Comparison of ENCODE assay signal across 19 cellular contexts in the genomic region with DNA sequence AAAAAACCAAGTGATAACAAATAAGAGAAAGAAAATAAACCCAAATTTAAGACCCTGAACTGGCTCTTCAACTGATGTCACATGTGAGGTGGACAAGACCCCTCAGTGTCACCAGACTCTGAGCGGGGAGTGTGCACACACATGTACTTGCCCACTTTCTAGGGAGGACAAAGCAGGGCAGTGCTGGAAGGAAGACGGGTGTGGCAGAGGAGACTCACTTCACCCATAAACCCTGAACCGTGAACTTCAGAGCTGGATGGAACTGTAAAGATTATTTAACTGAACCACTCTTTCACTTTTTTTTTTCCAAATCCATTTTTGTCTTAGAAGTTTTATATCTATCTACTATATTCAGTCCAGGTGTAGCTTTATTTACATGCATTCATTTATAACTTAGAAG. TPM values are rescaled to one million over a fixed set of nuclear protein-coding genes. Genes with fewer than 3 reads are reported as not detected.
DNase-seq lines count a peak whose midpoint lies in the region; ATAC-seq and TF ChIP-seq lines count a peak whose summit lies in the region.
"Had no signal": no experiment of that assay in that cellular context is flagged by ENCODE, and none has a peak within 500 bp of the region (broad histone marks: within the 10 kb centered on the region; RNA-seq: fewer than 3 reads in every experiment).

No MANE protein-coding gene starts in this region.

- peak; percentile 82 for ATAC-seq in mucosa of descending colon
- no peak for ATAC-seq in GM19397 (IDR thresholded peaks at IDR 0.05; ENCODE audit: unreplicated experiment)
- ATAC-seq in HG03175 (IDR thresholded peaks at IDR 0.05; ENCODE audit: unreplicated experiment): no peak
- ATAC-seq: A549; CD8-positive, alpha-beta T cell had no signal

- peaks cover 0 to 20% (median 16%) of the 10 kb centered on the region in 4 donors for H3K4me1 ChIP-seq in esophagus muscularis mucosa
- H3K4me1 ChIP-seq in mucosa of descending colon (ENCODE audit: low read depth): no peaks in the 10 kb centered on the region
- H3K4me1 ChIP-seq: A549; BLaER1 treated with 17β-estradiol and CSF1 and Interleukin-3, amounts not matched to agents 10 nM and 100 nM; Caco-2 had no signal

- H3K27me3 Mint-ChIP-seq in activated CD4-positive, alpha-beta T cell treated with anti-CD3 and anti-CD28 coated beads, Interleukin-2, amount 10 ng/mL, durations not matched to agents 24 days and 14 days: peaks cover 17% of the 10 kb centered on the region

- H3K36me3 ChIP-seq in esophagus muscularis mucosa: no peaks in the 10 kb centered on the region
- no peaks in the 10 kb centered on the region for H3K36me3 ChIP-seq in mucosa of descending colon (ENCODE audit: low read depth)
- H3K36me3 ChIP-seq: BLaER1 treated with 17β-estradiol and CSF1 and Interleukin-3, amounts not matched to agents 10 nM and 100 nM had no signal

- H3K27me3 ChIP-seq in esophagus muscularis mucosa: no peaks in the 10 kb centered on the region
- H3K27me3 ChIP-seq: BLaER1 treated with 17β-estradiol and CSF1 and Interleukin-3, amounts not matched to agents 10 nM and 100 nM had no signal

- WGBS in esophagus muscularis mucosa: 93% methylated on average over 3 of the region's 3 CpGs

- no peaks in the 10 kb centered on the region for H3K36me3 Mint-ChIP-seq in activated CD4-positive, alpha-beta T cell treated with anti-CD3 and anti-CD28 coated beads, Interleukin-2, amount 10 ng/mL, durations not matched to agents 24 days and 14 days (ENCODE audit: low read depth)
- H3K36me3 Mint-ChIP-seq: CD8-positive, alpha-beta T cell had no signal

- H3K4me3 ChIP-seq in esophagus muscularis mucosa (no peak overlapping the region), mucosa of descending colon (no peak overlapping the region)
- H3K4me3 ChIP-seq: A549; BLaER1 treated with 17β-estradiol and CSF1 and Interleukin-3, amounts not matched to agents 10 nM and 100 nM had no signal

- H3K4me3 Mint-ChIP-seq in activated CD4-positive, alpha-beta T cell treated with anti-CD3 and anti-CD28 coated beads, Interleukin-2, amount 10 ng/mL, durations not matched to agents 24 days and 14 days: no peak overlapping the region
- H3K4me3 Mint-ChIP-seq: B cell; CD4-positive, alpha-beta T cell; CD8-positive, alpha-beta T cell had no signal

- H3K9me3 Mint-ChIP-seq in activated CD4-positive, alpha-beta T cell treated with anti-CD3 and anti-CD28 coated beads, Interleukin-2, amount 10 ng/mL, durations not matched to agents 24 days and 14 days: no peaks in the 10 kb centered on the region
- H3K9me3 Mint-ChIP-seq: CD4-positive, alpha-beta T cell; CD8-positive, alpha-beta T cell had no signal

- no peak for TF ChIP-seq EP300 in esophagus muscularis mucosa (IDR thresholded peaks at IDR 0.05)

- H3K27ac Mint-ChIP-seq in activated CD4-positive, alpha-beta T cell treated with anti-CD3 and anti-CD28 coated beads, Interleukin-2, amount 10 ng/mL, durations not matched to agents 24 days and 14 days: no peak overlapping the region
- H3K27ac Mint-ChIP-seq: B cell; CD4-positive, alpha-beta T cell; CD8-positive, alpha-beta T cell had no signal

- TF ChIP-seq CTCF in esophagus muscularis mucosa (IDR thresholded peaks at IDR 0.05): no peak
- no peak for TF ChIP-seq CTCF in mucosa of descending colon (IDR thresholded peaks at IDR 0.05)

- no peaks in the 10 kb centered on the region for H3K4me1 Mint-ChIP-seq in activated CD4-positive, alpha-beta T cell treated with anti-CD3 and anti-CD28 coated beads, Interleukin-2, amount 10 ng/mL, durations not matched to agents 24 days and 14 days
- H3K4me1 Mint-ChIP-seq: B cell had no signal

- DNase-seq in activated CD4-positive, alpha-beta T cell treated with anti-CD3 and anti-CD28 coated beads, Interleukin-2, amount 10 ng/mL, durations not matched to agents 24 days and 14 days: peak; percentile 43
- DNase-seq in activated CD4-positive, alpha-beta T cell treated with anti-CD3 and anti-CD28 coated beads for 48 hours: no peak
- peak; percentile 42 for DNase-seq in esophagus muscularis mucosa (ENCODE audit: extremely low spot score)
- peak in 2 of 3 donors; percentile 22 to 25 for DNase-seq in mucosa of descending colon
- DNase-seq in foreskin melanocyte: no peak
- DNase-seq: AML-193; Caco-2; Calu3; CD4-positive, alpha-beta T cell; CD8-positive, alpha-beta T cell; DMS79 treated with DMSO at 0.1 percent for 48 hours; GF-D8 had no signal

- TF ChIP-seq POLR2A in esophagus muscularis mucosa (IDR thresholded peaks at IDR 0.05; ENCODE audit: low read depth): no peak

- no peak overlapping the region for H3K27ac ChIP-seq in esophagus muscularis mucosa (replicated peaks in 1 of 4)
- H3K27ac ChIP-seq: 22Rv1; A549; BLaER1 treated with 17β-estradiol and CSF1 and Interleukin-3, amounts not matched to agents 10 nM and 100 nM; C4-2B had no signal

- no peaks in the 10 kb centered on the region for H3K9me3 ChIP-seq in esophagus muscularis mucosa
- H3K9me3 ChIP-seq in mucosa of descending colon: no peaks in the 10 kb centered on the region
- H3K9me3 ChIP-seq: A549; BLaER1 treated with 17β-estradiol and CSF1 and Interleukin-3, amounts not matched to agents 10 nM and 100 nM; Caco-2 had no signal

- intact Hi-C loops in activated CD4-positive, alpha-beta T cell treated with anti-CD3 and anti-CD28 coated beads, Interleukin-2, amount 10 ng/mL, durations not matched to agents 24 days and 14 days (cut with micrococcal nuclease): no loop called here
- intact Hi-C loops in esophagus muscularis mucosa (cut with DNase I) (no loop called here), mucosa of descending colon (cut with DNase I, micrococcal nuclease) (no loop called here)

RNA-seq across cellular contexts. Expression of a gene that starts 12.3 kb away (rescaled TPM):
- total RNA-seq in activated CD4-positive, alpha-beta T cell treated with anti-CD3 and anti-CD28 coated beads, Interleukin-2, amount 10 ng/mL, durations not matched to agents 24 days and 14 days: not detected in 2 replicates
- total RNA-seq in esophagus muscularis mucosa (1 to 10 TPM; 2.8 to 6.4 (median 5.1) TPM), mucosa of descending colon (10 to 100 TPM in 2 of 3 donors, 1 to 10 TPM in 1; 8.0 to 19.1 (median 11.1) TPM)
- total RNA-seq: B cell; CD4-positive, alpha-beta T cell; CD8-positive, alpha-beta T cell had no signal

Comparison
In these comparisons a context has a peak if more than half of its experiments do, and no peak if none do; other contexts are left out.
1. DNase-seq: peak in activated CD4-positive, alpha-beta T cell treated with anti-CD3 and anti-CD28 coated beads, Interleukin-2, amount 10 ng/mL, durations not matched to agents 24 days and 14 days (single experiment), esophagus muscularis mucosa (single experiment) and mucosa of descending colon (2 of 3); none in activated CD4-positive, alpha-beta T cell treated with anti-CD3 and anti-CD28 coated beads for 48 hours (single experiment) and foreskin melanocyte (single experiment).